ENCODE assay signal across 9 cellular contexts in genomic region chr10:37754538-37755323, GRCh38.
DNase-seq lines count a peak whose midpoint lies in the region; ATAC-seq, FAIRE-seq and TF ChIP-seq lines count a peak whose summit lies in the region.
"Had no signal": no experiment of that assay in that cellular context is flagged by ENCODE, and none has a peak within 500 bp of the region (broad histone marks: within the 10 kb centered on the region; RNA-seq: fewer than 3 reads in every experiment).

No MANE protein-coding gene starts in this region.

- H3K36me3 ChIP-seq in KMS-11 (ENCODE audit: insufficient read depth) (no peaks in the 10 kb centered on the region), bronchial epithelial cell (ENCODE audit: control insufficient read depth, insufficient read depth, low read length) (no peaks in the 10 kb centered on the region), sigmoid colon (peaks cover 0 to 10% (median 0%) of the 10 kb centered on the region in 4 donors)

- H3K4me2 ChIP-seq in KMS-11: no peak overlapping the region

- no peak for TF ChIP-seq EP300 in sigmoid colon (IDR thresholded peaks at IDR 0.05)

- FAIRE-seq in bronchial epithelial cell (lab: Jason Lieb, UNC): no peak
- FAIRE-seq: G401.6 had no signal

- H2AFZ ChIP-seq in KMS-11 (ENCODE audit: low read depth): no peak overlapping the region

- TF ChIP-seq POLR2A in sigmoid colon (IDR thresholded peaks at IDR 0.05): no peak

- TF ChIP-seq CTCF in KMS-11 (conservative IDR thresholded peaks at IDR 0.05; ENCODE audit: low read depth, low read length) (peak; percentile 61), bronchial epithelial cell (IDR thresholded peaks at IDR 0.05; ENCODE audit: insufficient read depth, low read length, severe bottlenecking) (peak; percentile 47), sigmoid colon (IDR thresholded peaks at IDR 0.05) (peak in 3 of 4 experiments; percentile 20 to 36 (median 22))

- ATAC-seq in HG03108 (IDR thresholded peaks at IDR 0.05; ENCODE audit: unreplicated experiment): no peak

- H3K4me1 ChIP-seq in KMS-11 (ENCODE audit: low read depth, poor library complexity, severe bottlenecking) (no peaks in the 10 kb centered on the region), sigmoid colon (no peaks in the 10 kb centered on the region)

- no peaks in the 10 kb centered on the region for H4K20me1 ChIP-seq in KMS-11 (ENCODE audit: insufficient read depth)

- H3K4me3 ChIP-seq in KMS-11 (IDR thresholded peaks at IDR 0.05; ENCODE audit: insufficient read depth, low read depth, low read length): no peak overlapping the region
- H3K4me3 ChIP-seq in bronchial epithelial cell (ENCODE audit: low read depth, low read length): no peak overlapping the region
- H3K4me3 ChIP-seq in sigmoid colon: no peak overlapping the region

- no peaks in the 10 kb centered on the region for H3K27me3 ChIP-seq in KMS-11 (ENCODE audit: insufficient read depth, low read depth)
- no peaks in the 10 kb centered on the region for H3K27me3 ChIP-seq in bronchial epithelial cell (ENCODE audit: control insufficient read depth, insufficient read depth, low read length)
- H3K27me3 ChIP-seq in sigmoid colon: no peaks in the 10 kb centered on the region

- no peak overlapping the region for H3K9ac ChIP-seq in KMS-11

- peaks cover 0 to 8% (median 0%) of the 10 kb centered on the region in 4 donors for H3K9me3 ChIP-seq in sigmoid colon

- intact Hi-C loops in sigmoid colon (cut with DNase I): no loop called here

- DNase-seq in SIG-M5 treated with dmso at 0.1 percent for 504 hours (lab: John Stamatoyannopoulos, UW; ENCODE audit: unreplicated experiment) (peak; percentile 31), SIG-M5 (lab: John Stamatoyannopoulos, UW) (no peak), bronchial epithelial cell (ENCODE audit: low read depth) (peak; percentile 31), sigmoid colon (no peak), amniotic stem cell (lab: John Stamatoyannopoulos, UW) (no peak)
- DNase-seq in stimulated activated CD4-positive, alpha-beta T cell treated with anti-CD3 and anti-CD28 coated beads, Interleukin-2, amount 100 ng/mL, for 48 hours: no peak

- H3K79me2 ChIP-seq in KMS-11 (ENCODE audit: insufficient read depth, low read depth): no peaks in the 10 kb centered on the region

- H3K27ac ChIP-seq in KMS-11 (no peak overlapping the region), sigmoid colon (no peak overlapping the region)

- 5 to 21% methylated on average over 2 of the region's 2 CpGs for WGBS in sigmoid colon, 2 donors

Comparison
In these comparisons a context has a peak if more than half of its experiments do, and no peak if none do; other contexts are left out.
1. DNase-seq: peak in SIG-M5 treated with dmso at 0.1 percent for 504 hours (single experiment) and bronchial epithelial cell (single experiment); none in SIG-M5 (single experiment), sigmoid colon (single experiment), amniotic stem cell (single experiment) and stimulated activated CD4-positive, alpha-beta T cell treated with anti-CD3 and anti-CD28 coated beads, Interleukin-2, amount 100 ng/mL, for 48 hours (0 of 2).
2. Peak in every context shown above with its lines, with median percentiles within 50 percentile points of each other: CTCF ChIP-seq.